Comparison of ENCODE assay signal across 11 cellular contexts in the genomic region with DNA sequence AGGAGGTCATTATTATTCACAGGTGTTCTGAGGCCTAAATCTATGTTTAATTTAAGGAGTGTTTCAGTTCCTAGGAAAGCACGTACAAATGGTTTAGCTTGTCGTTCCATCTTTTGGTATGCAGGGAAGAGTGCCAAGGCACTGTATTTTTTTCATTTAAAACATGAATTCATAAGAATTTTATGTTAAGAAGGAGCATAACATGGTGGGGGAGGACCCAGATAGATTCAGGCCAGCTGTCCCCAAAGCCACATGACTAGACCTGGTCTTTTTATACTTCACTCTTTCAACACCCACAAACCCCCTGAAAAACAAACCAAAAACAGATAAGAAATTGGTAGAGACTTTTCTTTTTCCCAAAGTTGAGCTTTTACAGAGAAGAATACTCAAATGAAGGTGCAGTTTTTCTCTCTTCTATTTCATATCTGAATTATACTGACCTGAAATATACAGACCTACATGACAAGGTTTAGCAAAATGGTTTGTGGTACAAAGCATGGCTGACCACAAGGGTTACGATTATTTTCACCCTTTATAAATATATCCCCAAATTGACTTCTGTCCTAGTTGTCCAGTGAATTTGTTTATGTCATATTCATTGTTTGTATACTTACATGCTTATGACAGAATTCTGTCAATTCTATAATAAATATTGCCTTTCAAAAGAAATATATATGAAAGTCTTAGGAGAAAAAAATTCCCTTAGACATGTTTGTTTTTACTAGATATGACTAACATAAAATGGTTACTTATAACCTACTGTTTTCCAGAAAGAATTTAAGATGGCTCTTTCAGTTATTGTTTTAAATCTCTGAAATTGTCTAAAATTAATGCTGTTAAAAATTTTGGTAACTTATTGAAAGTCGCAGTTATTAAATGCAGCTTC.
DNase-seq lines count a peak whose midpoint lies in the region; ATAC-seq, FAIRE-seq and TF ChIP-seq lines count a peak whose summit lies in the region.
"Had no signal": no experiment of that assay in that cellular context is flagged by ENCODE, and none has a peak within 500 bp of the region (broad histone marks: within the 10 kb centered on the region; RNA-seq: fewer than 3 reads in every experiment).

No MANE protein-coding gene starts in this region.

- no peak for TF ChIP-seq RAD21 in H1 (IDR thresholded peaks at IDR 0.05 in 1 of 2, conservative IDR thresholded peaks at IDR 0.05 in 1 of 2; ENCODE audit: low read depth in 2 of 2, low read length in 2 of 2)

- peak; percentile 17 for FAIRE-seq in G401.6 (lab: Jason Lieb, UNC)
- no peak for FAIRE-seq in H1 (lab: Jason Lieb, UNC)

- H2AFZ ChIP-seq in PC-3 (ENCODE audit: low read length), result no peak overlapping the region
- no peak overlapping the region for H2AFZ ChIP-seq in H1 (ENCODE audit: low read length)

- WGBS in H1 (ENCODE audit: extremely low coverage in 1 of 2, insufficient coverage in 1 of 2, insufficient read length in 1 of 2, insufficient replicate concordance in 2 of 2, low coverage in 1 of 2, low lambda C conversion rate in 2 of 2, missing lambda C conversion rate in 1 of 2), 2 experiments, result 74% methylated on average over 4 of the region's 4 CpGs; no CpG with 5 or more reads in 1 of the 2 experiments
- WGBS in sigmoid colon, 2 donors, result 78 to 84% methylated on average over 4 of the region's 4 CpGs

- H3K23ac ChIP-seq in H1 (ENCODE audit: insufficient read length), result no peak overlapping the region

- no peak overlapping the region for H4K8ac ChIP-seq in H1 (ENCODE audit: extremely low read depth, insufficient read depth, low read length)

- peaks cover 64% of the 10 kb centered on the region for H3K79me2 ChIP-seq in PC-3 (ENCODE audit: low read length)
- peaks cover 0 to 31% of the 10 kb centered on the region in 2 experiments; a peak in 2 of 4 replicates for H3K79me2 ChIP-seq in H1 (ENCODE audit: control insufficient read depth in 1 of 2, insufficient read depth in 2 of 2, low read length in 2 of 2)

- H3K9me3 ChIP-seq in PC-3 (ENCODE audit: low read length) (no peaks in the 10 kb centered on the region), H1 (ENCODE audit: insufficient read depth in 2 of 2, low read depth in 1 of 2, low read length in 1 of 2) (no peaks in the 10 kb centered on the region), sigmoid colon (no peaks in the 10 kb centered on the region), mucosa of descending colon (no peaks in the 10 kb centered on the region)
- H3K9me3 ChIP-seq: vagina had no signal

- ATAC-seq in PC-3, result peak; percentile 63
- ATAC-seq in mucosa of descending colon, result no peak

- CTCF ChIA-PET in PC-3 (lab: Charles Lee), result interaction anchor here (0.5 to 2.4 kb wide), 8 partner anchors 11 to 193 kb away, joined by 3 to 27 read pairs (median 8); no protein-coding TSS in a partner anchor
- CTCF ChIA-PET in H1 (lab: Charles Lee; ENCODE audit: partially characterized antibody), result interaction anchor here (0.7 to 3.2 kb wide), 13 partner anchors 10 to 193 kb away, joined by 3 to 20 read pairs (median 3); no protein-coding TSS in a partner anchor

- H4K5ac ChIP-seq in H1 (ENCODE audit: insufficient read length, low read depth, low read length), result peak overlapping the region; percentile 7

- BruUV-seq in PC-3 (replicated peaks; lab: Mats Ljungman, UMichigan), result no TSS peak

- no peak overlapping the region for H2BK15ac ChIP-seq in H1 (ENCODE audit: low read length)

- H3K27me3 ChIP-seq in PC-3 (ENCODE audit: low read length) (no peaks in the 10 kb centered on the region), H1 (replicated peaks in 1 of 4; ENCODE audit: control insufficient read depth in 3 of 4, extremely low read depth in 1 of 4, insufficient read depth in 3 of 4, low read length in 3 of 4) (no peaks in the 10 kb centered on the region), sigmoid colon (no peaks in the 10 kb centered on the region)
- H3K27me3 ChIP-seq: vagina had no signal

- no peak overlapping the region for H2BK120ac ChIP-seq in H1 (replicated peaks; ENCODE audit: low read depth, low read length)

- TF ChIP-seq EP300 in H1 (IDR thresholded peaks at IDR 0.05; ENCODE audit: borderline replicate concordance in 1 of 2, low read depth in 2 of 2, low read length in 2 of 2) (no peak), sigmoid colon (IDR thresholded peaks at IDR 0.05) (no peak)

- no peak overlapping the region for H3K14ac ChIP-seq in H1 (ENCODE audit: insufficient read length)

- H3K36me3 ChIP-seq in PC-3 (ENCODE audit: low read depth, low read length), result peaks cover 56% of the 10 kb centered on the region
- H3K36me3 ChIP-seq in H1 (ENCODE audit: control insufficient read depth in 2 of 4, insufficient read depth in 4 of 4, low read length in 3 of 4), result peaks cover 9 to 34% (median 22%) of the 10 kb centered on the region in 4 experiments
- peaks cover 0 to 50% (median 13%) of the 10 kb centered on the region in 4 donors for H3K36me3 ChIP-seq in sigmoid colon
- H3K36me3 ChIP-seq in mucosa of descending colon (ENCODE audit: low read depth), result no peaks in the 10 kb centered on the region

- H3K79me1 ChIP-seq in H1 (ENCODE audit: low read depth, low read length), result no peaks in the 10 kb centered on the region; the same call in 1 of the 2 replicates

- H3K4me1 ChIP-seq in PC-3 (ENCODE audit: insufficient read depth, low read length) (peaks cover 43% of the 10 kb centered on the region), H1 (replicated peaks in 1 of 4; ENCODE audit: control insufficient read depth in 3 of 4, insufficient read depth in 4 of 4, low read length in 3 of 4) (peaks cover 0 to 15% (median 2%) of the 10 kb centered on the region in 4 experiments; a peak in 3 of 7 replicates), sigmoid colon (peaks cover 0 to 77% (median 53%) of the 10 kb centered on the region in 4 donors), mucosa of descending colon (ENCODE audit: low read depth) (no peaks in the 10 kb centered on the region)

- H3K18ac ChIP-seq in H1 (ENCODE audit: extremely low read depth, low read length), result no peak overlapping the region

- no peak overlapping the region for H2BK12ac ChIP-seq in H1 (ENCODE audit: low read depth, low read length)

- no peak overlapping the region for H3K4ac ChIP-seq in H1 (replicated peaks; ENCODE audit: insufficient read length, low read depth, low read length)

- H3K9ac ChIP-seq in PC-3 (ENCODE audit: low read length), result peak overlapping the region; percentile 0; the same call in 1 of the 2 replicates
- no peak overlapping the region for H3K9ac ChIP-seq in H1 (replicated peaks in 1 of 4; ENCODE audit: extremely low read depth in 1 of 4, low read depth in 3 of 4, low read length in 3 of 4)

- POLR2A ChIA-PET in PC-3 (lab: Charles Lee; ENCODE audit: unreplicated experiment), result interaction anchor here (0.6 to 1.1 kb wide), 7 partner anchors 21 to 193 kb away, joined by 3 to 4 read pairs (median 3); no protein-coding TSS in a partner anchor
- POLR2A ChIA-PET in H1 (lab: Charles Lee; ENCODE audit: partially characterized antibody), result interaction anchor here (1.0 to 3.6 kb wide), 5 partner anchors 25 to 167 kb away, joined by 3 to 21 read pairs (median 3); no protein-coding TSS in a partner anchor

- H2BK5ac ChIP-seq in H1 (ENCODE audit: low read depth, low read length), result no peak overlapping the region

- no peaks in the 10 kb centered on the region for H3K23me2 ChIP-seq in H1 (ENCODE audit: low read depth, low read length)

- peak; percentile 71 for DNase-seq in PC-3
- DNase-seq in H1 (ENCODE audit: low read depth in 1 of 2, low spot score in 2 of 2), result no peak
- DNase-seq in sigmoid colon, result no peak
- DNase-seq in NCI-H1694 treated with DMSO at 0.1 percent for 48 hours (lab: John Stamatoyannopoulos, UW), result no peak
- DNase-seq in NK-92 treated with Interleukin-12 subunit alpha and Interleukin-12 subunit beta, amount 100 ng/mL, for 24 hours (lab: John Stamatoyannopoulos, UW), result no peak
- no peak for DNase-seq in mucosa of descending colon
- DNase-seq in mesenteric fat pad (ENCODE audit: low spot score), result no peak
- DNase-seq: activated CD8-positive, alpha-beta memory T cell treated with anti-CD3 and anti-CD28 coated beads, Interleukin-2, amount 50 U/mL, for 4 hours; DMS79 had no signal

- peaks cover 18% of the 10 kb centered on the region for H3F3A ChIP-seq in PC-3 (ENCODE audit: low read length, unreplicated experiment)

- peak overlapping the region; percentile 6 for H3K4me3 ChIP-seq in PC-3 (ENCODE audit: low read length)
- peak overlapping the region in 1 of 4 experiments; percentile 23; a peak in 1 of 8 replicates for H3K4me3 ChIP-seq in H1 (ENCODE audit: extremely low read depth in 1 of 4, insufficient read depth in 2 of 4, low read depth in 3 of 4, low read length in 4 of 4)
- no peak overlapping the region for H3K4me3 ChIP-seq in sigmoid colon
- H3K4me3 ChIP-seq in mucosa of descending colon, result no peak overlapping the region
- H3K4me3 ChIP-seq: vagina had no signal

- H3K56ac ChIP-seq in H1 (replicated peaks; ENCODE audit: insufficient read length, low read depth, low read length), result no peak overlapping the region

- H2BK20ac ChIP-seq in H1 (ENCODE audit: low read length), result no peak overlapping the region

- intact Hi-C loops in PC-3 (cut with micrococcal nuclease), result loop anchor here (1.0 kb wide), 1 partner anchor 23 kb away; no protein-coding TSS in a partner anchor
- intact Hi-C loops in sigmoid colon (cut with DNase I), result loop anchor here (5.0 kb wide), 1 partner anchor 42 kb away; no protein-coding TSS in a partner anchor
- intact Hi-C loops in mucosa of descending colon (cut with DNase I, micrococcal nuclease), result no loop called here

- TF ChIP-seq CTCF in PC-3 (conservative IDR thresholded peaks at IDR 0.05; ENCODE audit: low read depth, low read length), result no peak
- no peak for TF ChIP-seq CTCF in H1 (IDR thresholded peaks at IDR 0.05; ENCODE audit: control extremely low read depth in 1 of 3, insufficient read depth in 1 of 3, low read depth in 1 of 3, low read length in 3 of 3)
- no peak for TF ChIP-seq CTCF in sigmoid colon (IDR thresholded peaks at IDR 0.05)
- no peak for TF ChIP-seq CTCF in mucosa of descending colon (IDR thresholded peaks at IDR 0.05)

- H2AK5ac ChIP-seq in H1 (ENCODE audit: low read depth, low read length), result no peak overlapping the region

- H4K91ac ChIP-seq in H1 (replicated peaks; ENCODE audit: insufficient read length, low read length), result no peak overlapping the region

- H3K27ac ChIP-seq in PC-3 (ENCODE audit: low read length) (peak overlapping the region; percentile 43), H1 (ENCODE audit: low read depth, low read length) (peak overlapping the region; percentile 0; the same call in 1 of the 2 replicates), sigmoid colon (peak overlapping the region; percentile 22 to 58 (median 52))
- H3K27ac ChIP-seq: vagina had no signal

- H4K20me1 ChIP-seq in PC-3 (ENCODE audit: low read length) (peaks cover 6% of the 10 kb centered on the region; the same call in 1 of the 2 replicates), H1 (replicated peaks in 1 of 2; ENCODE audit: control insufficient read depth in 1 of 2, insufficient read depth in 2 of 2, low read length in 2 of 2) (no peaks in the 10 kb centered on the region)

- H3K4me2 ChIP-seq in PC-3 (ENCODE audit: low read length) (peak overlapping the region; percentile 46), H1 (ENCODE audit: insufficient read depth in 1 of 2, low read depth in 2 of 2, low read length in 2 of 2) (peak overlapping the region; percentile 4 to 18; a peak in 2 of 4 replicates)

- no peaks in the 10 kb centered on the region for H3K9me2 ChIP-seq in PC-3 (replicated peaks; ENCODE audit: low read length)

- no peak for TF ChIP-seq POLR2A in H1 (IDR thresholded peaks at IDR 0.05; ENCODE audit: control extremely low read depth in 1 of 2, low read depth in 2 of 2, low read length in 2 of 2)
- TF ChIP-seq POLR2A in sigmoid colon (IDR thresholded peaks at IDR 0.05), result no peak

Comparison
In these comparisons a context has a peak if more than half of its experiments do, and no peak if none do; other contexts are left out.
1. H3K27ac ChIP-seq: peak in every context shown above with its lines; median percentile 52 in sigmoid colon; 43 in PC-3; 0 in H1.
2. intact Hi-C loops: an anchor here in PC-3 (1.0 kb wide) and sigmoid colon (5.0 kb wide); none called in mucosa of descending colon.